ENCODE assay signal across 24 cellular contexts in the genomic region with DNA sequence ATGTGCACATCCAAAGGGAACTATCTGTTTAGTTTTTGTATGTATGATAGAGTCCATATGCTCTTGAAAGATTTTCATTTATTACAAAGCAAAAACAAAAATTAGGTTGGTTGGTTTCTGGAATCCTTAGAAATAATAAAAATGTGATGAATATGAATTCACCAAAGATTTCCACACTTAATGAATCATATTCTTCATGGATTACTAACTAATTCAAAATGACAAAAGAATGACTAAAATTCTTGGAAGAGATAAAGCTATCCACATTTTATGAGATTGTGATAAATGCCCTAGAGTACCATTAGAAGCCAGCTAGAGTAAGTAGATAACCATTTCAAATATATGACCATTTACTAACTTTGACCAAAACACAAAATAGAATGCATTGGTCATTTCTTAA.
DNase-seq lines count a peak whose midpoint lies in the region; ATAC-seq, FAIRE-seq and TF ChIP-seq lines count a peak whose summit lies in the region.
"Had no signal": no experiment of that assay in that cellular context is flagged by ENCODE, and none has a peak within 500 bp of the region (broad histone marks: within the 10 kb centered on the region; RNA-seq: fewer than 3 reads in every experiment).

No MANE protein-coding gene starts in this region.

- H4K20me1 ChIP-seq in PC-3 (ENCODE audit: low read length) (no peaks in the 10 kb centered on the region), H9 (ENCODE audit: control insufficient read depth, insufficient read depth, insufficient read length) (no peaks in the 10 kb centered on the region)
- H4K20me1 ChIP-seq: BLaER1 had no signal

- no peaks in the 10 kb centered on the region for H3K79me2 ChIP-seq in PC-3 (ENCODE audit: low read length)
- no peaks in the 10 kb centered on the region for H3K79me2 ChIP-seq in H9 (ENCODE audit: insufficient read depth, low read length)

- H2BK120ac ChIP-seq in H9 (ENCODE audit: low read depth, low read length, poor library complexity, severe bottlenecking), result no peak overlapping the region

- no peak overlapping the region for H3K18ac ChIP-seq in H9 (ENCODE audit: insufficient read length, low read depth, low read length)

- H4K8ac ChIP-seq in H9 (replicated peaks; ENCODE audit: insufficient read length, low read depth, low read length), result no peak overlapping the region

- no peak overlapping the region for H2BK15ac ChIP-seq in H9 (ENCODE audit: low read depth, low read length)

- peaks cover 0 to 10% (median 4%) of the 10 kb centered on the region in 3 experiments; a peak in 3 of 7 replicates for H3K36me3 Mint-ChIP-seq in H9 (ENCODE audit: insufficient read depth in 1 of 3, low read depth in 3 of 3)

- no peak overlapping the region for H2BK5ac ChIP-seq in H9 (ENCODE audit: insufficient read length, low read length)

- H3K9me3 Mint-ChIP-seq in H9, result peaks cover 0 to 8% of the 10 kb centered on the region in 2 experiments; a peak in 2 of 5 replicates
- H3K9me3 Mint-ChIP-seq: activated B cell treated with CpG ODN at 0.5 μM for 24 hours; activated naive CD8-positive, alpha-beta T cell treated with anti-CD3 and anti-CD28 coated beads, Interleukin-2, amount 50 U/mL, for 24 hours; type B pancreatic cell had no signal

- no peak overlapping the region for H2BK12ac ChIP-seq in H9 (ENCODE audit: insufficient read length, low read depth, low read length)

- no TSS peak for BruUV-seq in PC-3 (replicated peaks; lab: Mats Ljungman, UMichigan)

- H3K27me3 Mint-ChIP-seq in H9 (ENCODE audit: low read depth), result no peaks in the 10 kb centered on the region
- H3K27me3 Mint-ChIP-seq: activated B cell treated with CpG ODN at 0.5 μM for 24 hours; activated naive CD8-positive, alpha-beta T cell treated with anti-CD3 and anti-CD28 coated beads, Interleukin-2, amount 50 U/mL, for 24 hours; naive thymus-derived CD4-positive, alpha-beta T cell; type B pancreatic cell had no signal

- H3K4ac ChIP-seq in H9 (ENCODE audit: low read depth, low read length), result no peak overlapping the region

- no peak overlapping the region for H3K23ac ChIP-seq in H9 (ENCODE audit: insufficient read length, low read depth, low read length)

- H3F3A ChIP-seq in PC-3 (ENCODE audit: low read length, unreplicated experiment), result no peaks in the 10 kb centered on the region

- ATAC-seq in PC-3 (peak; percentile 42), HG02970 (IDR thresholded peaks at IDR 0.05; ENCODE audit: low FRiP score, unreplicated experiment) (no peak)
- ATAC-seq: activated naive CD8-positive, alpha-beta T cell treated with anti-CD3 and anti-CD28 coated beads, Interleukin-2, amount 50 U/mL, for 24 hours; foreskin keratinocyte; left lobe of liver; naive thymus-derived CD4-positive, alpha-beta T cell had no signal

- no peak overlapping the region for H3K56ac ChIP-seq in H9 (ENCODE audit: insufficient read length, low read depth, low read length)

- intact Hi-C loops in PC-3 (cut with micrococcal nuclease), result no loop called here

- H2BK20ac ChIP-seq in H9 (ENCODE audit: low read depth, low read length, poor library complexity, severe bottlenecking), result no peak overlapping the region

- H3K27ac ChIP-seq in PC-3 (ENCODE audit: low read length), result no peak overlapping the region
- no peak overlapping the region for H3K27ac ChIP-seq in small intestine (ENCODE audit: low read depth in 1 of 2, low read length in 1 of 2)
- H3K27ac ChIP-seq in H9 (ENCODE audit: insufficient read length, low read depth, low read length), result no peak overlapping the region
- H3K27ac ChIP-seq: BLaER1, brain microvascular endothelial cell, coronary artery, foreskin keratinocyte had no signal

- H3K4me2 ChIP-seq in PC-3 (ENCODE audit: low read length) (no peak overlapping the region), H9 (ENCODE audit: insufficient read depth, insufficient read length, low read length) (no peak overlapping the region)
- H3K4me2 ChIP-seq: BLaER1 had no signal

- DNase-seq in GM04503 (ENCODE audit: low read depth), result peak; percentile 84
- peak; percentile 41 for DNase-seq in PC-3
- peak; percentile 54 for DNase-seq in fibroblast of gingiva (ENCODE audit: low read depth)
- no peak for DNase-seq in small intestine
- no peak for DNase-seq in activated gamma-delta T cell treated with Interleukin-2 at 50 U/mL for 16 hours
- DNase-seq in NCI-H526 treated with DMSO at 0.1 percent for 48 hours (lab: John Stamatoyannopoulos, UW), result no peak
- no peak for DNase-seq in H9
- DNase-seq: activated B cell treated with CpG ODN at 0.5 μM for 24 hours; activated CD4-positive, alpha-beta T cell treated with anti-CD3 and anti-CD28 coated beads, Interleukin-2, amount 50 U/mL, for 48 hours; activated effector memory CD4-positive, alpha-beta T cell treated with Interleukin-2 at 50 U/mL for 16 hours; activated naive CD8-positive, alpha-beta T cell treated with anti-CD3 and anti-CD28 coated beads, Interleukin-2, amount 50 U/mL, for 24 hours; brain microvascular endothelial cell; MM.1S; naive thymus-derived CD4-positive, alpha-beta T cell; NCI-H1436; NCI-H510A; stimulated activated CD8-positive, alpha-beta memory T cell treated with anti-CD3 and anti-CD28 coated beads, Interleukin-4, amount 100 ng/mL, for 48 hours had no signal

- H3K27me3 ChIP-seq in PC-3 (ENCODE audit: low read length) (no peaks in the 10 kb centered on the region), small intestine (ENCODE audit: control insufficient read depth in 2 of 2, insufficient read depth in 2 of 2, low read length in 2 of 2) (no peaks in the 10 kb centered on the region), H9 (ENCODE audit: insufficient read depth, low read length) (no peaks in the 10 kb centered on the region)
- H3K27me3 ChIP-seq: BLaER1, brain microvascular endothelial cell, foreskin keratinocyte had no signal

- no peak overlapping the region for H4K5ac ChIP-seq in H9 (ENCODE audit: insufficient read length, low read depth, low read length)

- no peaks in the 10 kb centered on the region for H3K9me2 ChIP-seq in PC-3 (replicated peaks; ENCODE audit: low read length)

- no peak overlapping the region for H3T11ph ChIP-seq in H9 (ENCODE audit: low read length)

- no peak overlapping the region for H3K27ac Mint-ChIP-seq in H9
- H3K27ac Mint-ChIP-seq: activated B cell treated with CpG ODN at 0.5 μM for 24 hours; activated naive CD8-positive, alpha-beta T cell treated with anti-CD3 and anti-CD28 coated beads, Interleukin-2, amount 50 U/mL, for 24 hours; naive thymus-derived CD4-positive, alpha-beta T cell; type B pancreatic cell had no signal

- no peak overlapping the region for H3K9ac ChIP-seq in PC-3 (ENCODE audit: low read length)
- no peak overlapping the region for H3K9ac ChIP-seq in H9 (ENCODE audit: extremely low read depth, insufficient read length, low read length)
- H3K9ac ChIP-seq: BLaER1 had no signal

- TF ChIP-seq CTCF in PC-3 (conservative IDR thresholded peaks at IDR 0.05; ENCODE audit: low read depth, low read length) (no peak), H9 (conservative IDR thresholded peaks at IDR 0.05) (no peak)

- H2AFZ ChIP-seq in PC-3 (ENCODE audit: low read length), result no peak overlapping the region
- no peak overlapping the region for H2AFZ ChIP-seq in H9 (ENCODE audit: low read length)

- no peak overlapping the region for H3K4me3 Mint-ChIP-seq in H9
- H3K4me3 Mint-ChIP-seq: activated B cell treated with CpG ODN at 0.5 μM for 24 hours; activated naive CD8-positive, alpha-beta T cell treated with anti-CD3 and anti-CD28 coated beads, Interleukin-2, amount 50 U/mL, for 24 hours; naive thymus-derived CD4-positive, alpha-beta T cell; type B pancreatic cell had no signal

- H3K79me1 ChIP-seq in H9 (ENCODE audit: insufficient read depth, low read depth, low read length, poor library complexity, severe bottlenecking), result no peaks in the 10 kb centered on the region

- H4K91ac ChIP-seq in H9 (ENCODE audit: insufficient read length, low read depth, low read length), result no peak overlapping the region

- H3K4me3 ChIP-seq in PC-3 (ENCODE audit: low read length) (no peak overlapping the region), small intestine (ENCODE audit: low read depth in 1 of 2, low read length in 2 of 2) (no peak overlapping the region)
- H3K4me3 ChIP-seq: BLaER1, coronary artery had no signal

- no peaks in the 10 kb centered on the region for H3K23me2 ChIP-seq in H9 (ENCODE audit: insufficient read length, low read depth, low read length, poor library complexity, severe bottlenecking)

- H3K14ac ChIP-seq in H9 (ENCODE audit: insufficient read depth, low read length), result no peak overlapping the region

- H3K36me3 ChIP-seq in PC-3 (ENCODE audit: low read depth, low read length) (no peaks in the 10 kb centered on the region), small intestine (ENCODE audit: control insufficient read depth in 2 of 2, insufficient read depth in 2 of 2, low read length in 2 of 2) (no peaks in the 10 kb centered on the region)
- H3K36me3 ChIP-seq: BLaER1, brain microvascular endothelial cell had no signal

- CTCF ChIA-PET in PC-3 (lab: Charles Lee), result no interaction called here

- FAIRE-seq in small intestine (lab: Jason Lieb, UNC), result peak; percentile 71
- FAIRE-seq: GM18507 had no signal

- no peaks in the 10 kb centered on the region for H3K9me3 ChIP-seq in PC-3 (ENCODE audit: low read length)
- no peaks in the 10 kb centered on the region for H3K9me3 ChIP-seq in small intestine (ENCODE audit: control insufficient read depth, low read depth)
- no peaks in the 10 kb centered on the region for H3K9me3 ChIP-seq in H9 (ENCODE audit: control insufficient read depth, low read depth, low read length)
- H3K9me3 ChIP-seq: BLaER1 had no signal

- no peak overlapping the region for H2AK5ac ChIP-seq in H9 (ENCODE audit: insufficient read length, low read length)

- H3K4me1 ChIP-seq in PC-3 (ENCODE audit: insufficient read depth, low read length) (peaks cover 7% of the 10 kb centered on the region), small intestine (ENCODE audit: control insufficient read depth in 2 of 2, insufficient read depth in 1 of 2, low read depth in 1 of 2, low read length in 1 of 2) (no peaks in the 10 kb centered on the region), H9 (ENCODE audit: insufficient read depth, low read length) (no peaks in the 10 kb centered on the region)
- H3K4me1 ChIP-seq: BLaER1, foreskin keratinocyte had no signal

- POLR2A ChIA-PET in PC-3 (lab: Charles Lee; ENCODE audit: unreplicated experiment), result interaction anchor here (0.6 kb wide), 1 partner anchor 651 kb away, joined by 4 read pairs; no protein-coding TSS in a partner anchor

- peaks cover 7 to 8% of the 10 kb centered on the region in 2 experiments; a peak in 3 of 4 replicates for H3K4me1 Mint-ChIP-seq in H9
- H3K4me1 Mint-ChIP-seq: activated B cell treated with CpG ODN at 0.5 μM for 24 hours; activated naive CD8-positive, alpha-beta T cell treated with anti-CD3 and anti-CD28 coated beads, Interleukin-2, amount 50 U/mL, for 24 hours; naive thymus-derived CD4-positive, alpha-beta T cell had no signal

Comparison
In these comparisons a context has a peak if more than half of its experiments do, and no peak if none do; other contexts are left out.
1. DNase-seq: peak in GM04503 (single experiment), PC-3 (single experiment) and fibroblast of gingiva (single experiment); none in small intestine (single experiment), activated gamma-delta T cell treated with Interleukin-2 at 50 U/mL for 16 hours (single experiment), NCI-H526 treated with DMSO at 0.1 percent for 48 hours (single experiment) and H9 (single experiment).